Comparison of ENCODE assay signal across 8 cellular contexts in the genomic region with DNA sequence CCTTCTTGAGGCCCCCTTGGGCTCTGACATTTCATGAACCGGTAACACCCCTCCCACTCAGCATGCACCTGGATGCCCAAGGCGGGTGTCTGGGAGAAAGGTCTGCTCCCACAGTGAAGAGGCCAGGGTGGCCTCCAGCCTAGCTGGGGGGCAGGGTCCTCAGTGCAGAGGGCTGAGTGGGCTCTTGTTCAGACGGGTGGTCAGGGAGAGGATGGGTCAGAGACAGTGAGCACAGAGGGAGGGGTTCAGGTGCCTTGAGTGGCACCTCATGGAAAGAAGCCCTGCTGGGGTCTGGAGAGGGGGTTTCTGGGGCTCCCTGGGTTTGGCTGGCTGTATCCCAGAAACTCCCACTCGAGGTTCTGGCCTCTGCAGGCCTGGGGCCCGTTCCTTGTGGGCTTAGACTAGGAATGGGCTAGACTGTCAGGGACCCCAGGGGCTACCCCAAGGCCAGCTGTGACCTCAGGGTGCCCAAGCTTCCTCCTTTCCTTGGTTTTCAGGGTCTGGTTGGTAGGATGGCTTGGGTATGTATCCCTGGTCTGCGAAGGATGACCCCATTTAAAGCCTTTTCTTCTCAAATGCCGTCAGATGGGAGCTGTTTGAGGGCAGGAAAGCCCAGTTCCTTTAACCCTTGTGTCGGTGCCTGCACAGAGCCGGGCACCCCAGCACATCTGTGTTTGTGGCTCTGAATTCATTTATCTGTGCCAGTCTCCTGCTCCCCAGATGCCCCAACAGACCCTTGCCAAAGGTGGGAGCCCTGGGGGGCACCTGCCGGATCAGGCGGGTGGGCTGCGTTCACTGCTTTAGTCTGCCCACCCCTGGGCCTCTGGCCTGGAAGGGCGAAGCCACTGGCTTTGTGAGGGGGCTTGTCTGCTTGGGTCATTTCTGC. TPM values are rescaled to one million over a fixed set of nuclear protein-coding genes. Genes with fewer than 3 reads are reported as not detected.
A peak's percentile ranks its signal among the peaks of the same experiment; 100 is the strongest.
DNase-seq lines count a peak whose midpoint lies in the region; ATAC-seq and TF ChIP-seq lines count a peak whose summit lies in the region.

No MANE protein-coding gene starts in this region.

- peak overlapping the region; percentile 7 for H2AFZ ChIP-seq in Loucy (ENCODE audit: low read length)

- peaks cover 5% of the 10 kb centered on the region; the same call in 1 of the 2 replicates for H3F3A ChIP-seq in Loucy (ENCODE audit: low read depth)

- peak overlapping the region; percentile 71 for H3K4me3 Mint-ChIP-seq in endodermal cell

- CTCF ChIA-PET in BJ (lab: Yijun Ruan, JAX): interaction anchor here (1.0 to 2.4 kb wide), 4 partner anchors 8 to 35 kb away, joined by 3 to 11 read pairs (median 6); no protein-coding TSS in a partner anchor

- H3K27ac ChIP-seq in endodermal cell (ENCODE audit: low read depth, low read length): no peak overlapping the region
- no peak overlapping the region for H3K27ac ChIP-seq in neutrophil

- H3K4me1 Mint-ChIP-seq in endodermal cell: peaks cover 10% of the 10 kb centered on the region

- H3K9me3 ChIP-seq in Loucy (ENCODE audit: insufficient read depth, low read depth, low read length): no peaks in the 10 kb centered on the region
- no peaks in the 10 kb centered on the region for H3K9me3 ChIP-seq in endodermal cell (ENCODE audit: control insufficient read depth, low read length)
- H3K9me3 ChIP-seq in neutrophil: no peaks in the 10 kb centered on the region

- ATAC-seq in GM21526 (IDR thresholded peaks at IDR 0.05; ENCODE audit: low FRiP score, unreplicated experiment): no peak

- no peaks in the 10 kb centered on the region for H3K36me3 Mint-ChIP-seq in endodermal cell (ENCODE audit: low read depth)

- WGBS in endodermal cell (ENCODE audit: insufficient coverage in 1 of 2, insufficient read length in 1 of 2), 2 experiments: 88% methylated on average over 7 to 13 of the region's 13 CpGs

- no peaks in the 10 kb centered on the region for H3K9me2 ChIP-seq in Loucy (replicated peaks; ENCODE audit: low read depth, low read length)

- no peaks in the 10 kb centered on the region for H3K9me3 Mint-ChIP-seq in endodermal cell

- H3K4me1 ChIP-seq in Loucy (ENCODE audit: insufficient read depth, low read length, poor library complexity, severe bottlenecking): peaks cover 41% of the 10 kb centered on the region
- peaks cover 6% of the 10 kb centered on the region for H3K4me1 ChIP-seq in endodermal cell (ENCODE audit: control insufficient read depth, insufficient read depth, low read length)
- H3K4me1 ChIP-seq in neutrophil (ENCODE audit: control insufficient read depth in 1 of 2, insufficient read depth in 1 of 2, low read depth in 1 of 2, low read length in 1 of 2): peaks cover 25 to 28% of the 10 kb centered on the region in 2 experiments

- peaks cover 5% of the 10 kb centered on the region for H3K27me3 Mint-ChIP-seq in endodermal cell (ENCODE audit: insufficient read depth)

- POLR2A ChIA-PET in BJ (lab: Charles Lee): no interaction called here

- TF ChIP-seq CTCF in BJ (IDR thresholded peaks at IDR 0.05; ENCODE audit: insufficient read depth, low read depth, low read length) (no peak), Loucy (conservative IDR thresholded peaks at IDR 0.05; ENCODE audit: low read length) (no peak), endodermal cell (conservative IDR thresholded peaks at IDR 0.05) (no peak), neutrophil (IDR thresholded peaks at IDR 0.05) (no peak), GM10266 (IDR thresholded peaks at IDR 0.05; ENCODE audit: control insufficient read depth, insufficient read depth, low read depth, missing control alignments) (no peak)

- H3K4me2 ChIP-seq in Loucy (ENCODE audit: low read depth, low read length, poor library complexity, severe bottlenecking): peak overlapping the region; percentile 93

- DNase-seq in BJ (ENCODE audit: low read depth) (no peak), endodermal cell (no peak), AG20443 (ENCODE audit: low spot score) (no peak), HPDE6-E6E7 (ENCODE audit: extremely low spot score) (no peak), GM10266 (ENCODE audit: extremely low spot score) (no peak)

- H3K36me3 ChIP-seq in BJ (ENCODE audit: control insufficient read depth, insufficient read depth, low read length): no peaks in the 10 kb centered on the region
- H3K36me3 ChIP-seq in Loucy (ENCODE audit: insufficient read depth, low read length): no peaks in the 10 kb centered on the region
- no peaks in the 10 kb centered on the region for H3K36me3 ChIP-seq in endodermal cell (ENCODE audit: control insufficient read depth, insufficient read depth, low read length)
- no peaks in the 10 kb centered on the region for H3K36me3 ChIP-seq in neutrophil

- H3K27me3 ChIP-seq in BJ (ENCODE audit: control insufficient read depth, insufficient read depth, low read length) (no peaks in the 10 kb centered on the region), Loucy (ENCODE audit: insufficient read depth, low read length, poor library complexity, severe bottlenecking) (no peaks in the 10 kb centered on the region), endodermal cell (ENCODE audit: control insufficient read depth, insufficient read depth, low read length, poor library complexity, severe bottlenecking) (no peaks in the 10 kb centered on the region), neutrophil (peaks cover 7% of the 10 kb centered on the region)

- no peak overlapping the region for H3K27ac Mint-ChIP-seq in endodermal cell

- H3K79me2 ChIP-seq in Loucy (ENCODE audit: insufficient read depth, low read length): peaks cover 34% of the 10 kb centered on the region

- H3K9ac ChIP-seq in Loucy (ENCODE audit: low read depth, low read length, poor library complexity, severe bottlenecking) (peak overlapping the region; percentile 84), endodermal cell (ENCODE audit: extremely low read depth, low read length, poor library complexity, severe bottlenecking) (peak overlapping the region; percentile 23)

- peaks cover 6% of the 10 kb centered on the region for H4K20me1 ChIP-seq in Loucy (ENCODE audit: insufficient read depth, low read length, poor library complexity, severe bottlenecking)

- H3K4me3 ChIP-seq in BJ (ENCODE audit: low read depth, low read length) (peak overlapping the region; percentile 78), Loucy (ENCODE audit: low read length, poor library complexity, severe bottlenecking) (peak overlapping the region; percentile 88), endodermal cell (ENCODE audit: low read length) (peak overlapping the region; percentile 79), neutrophil (ENCODE audit: low read depth in 1 of 2, low read length in 1 of 2) (peak overlapping the region; percentile 60 to 64)

RNA-seq across cellular contexts. Expression of gene SYNGR1, which starts 1.3 kb away (rescaled TPM):
- 44.4 and 65.6 TPM in 2 replicates for polyA plus RNA-seq in BJ (2011; rRNA removed)
- polyA minus RNA-seq in BJ (2011; rRNA and poly(A)+ RNA removed): 13.8 and 16.7 TPM in 2 replicates
- total RNA-seq in endodermal cell: 10 to 100 TPM; 19.0 to 36.3 TPM
- 32.9 TPM for polyA plus RNA-seq in endodermal cell (2013, experiment 1 of 2)
- 28.3 TPM for polyA plus RNA-seq in endodermal cell (2013, experiment 2 of 2)

RNA-seq across cellular contexts. Expression of gene RPL3, which starts 31.6 kb away (rescaled TPM):
- polyA plus RNA-seq in BJ (2011; rRNA removed): 3,985 and 4,772 TPM in 2 replicates
- polyA minus RNA-seq in BJ (2011; rRNA and poly(A)+ RNA removed): 1,678 and 3,093 TPM in 2 replicates
- total RNA-seq in endodermal cell: 1,000 to 10,000 TPM; 2,218 to 2,701 TPM
- 2,540 TPM for polyA plus RNA-seq in endodermal cell (2013, experiment 1 of 2)
- 2,353 TPM for polyA plus RNA-seq in endodermal cell (2013, experiment 2 of 2)

RNA-seq across cellular contexts. Expression of gene TAB1, which starts 48.5 kb away (rescaled TPM):
- 15.6 and 27.2 TPM in 2 replicates for polyA plus RNA-seq in BJ (2011; rRNA removed)
- 12.8 and 13.6 TPM in 2 replicates for polyA minus RNA-seq in BJ (2011; rRNA and poly(A)+ RNA removed)
- 10 to 100 TPM; 27.1 to 35.2 TPM for total RNA-seq in endodermal cell
- polyA plus RNA-seq in endodermal cell (2013, experiment 1 of 2): 24.4 TPM
- 22.6 TPM for polyA plus RNA-seq in endodermal cell (2013, experiment 2 of 2)
